21 cellular contexts compared by ENCODE assay signal in genomic region chr11:105621985-105622384, GRCh38. TPM values are rescaled to one million over a fixed set of nuclear protein-coding genes. Genes with fewer than 3 reads are reported as not detected.
A peak's percentile ranks its signal among the peaks of the same experiment; 100 is the strongest.
DNase-seq lines count a peak whose midpoint lies in the region; ATAC-seq and TF ChIP-seq lines count a peak whose summit lies in the region.
"Had no signal": no experiment of that assay in that cellular context is flagged by ENCODE, and none has a peak within 500 bp of the region (broad histone marks: within the 10 kb centered on the region; RNA-seq: fewer than 3 reads in every experiment).

No MANE protein-coding gene starts in this region.

- in situ Hi-C loops in mammary epithelial cell (cut with MboI; ENCODE audit: low sequenced_read_pairs in 2 of 2): no loop called here
- in situ Hi-C loops in ACHN (cut with HindIII; ENCODE audit: low pct_ligation_motif_present, low pct_unique_long_range_greater_than_20kb, low sequenced_read_pairs): no loop called here

- H4K20me1 ChIP-seq in mammary epithelial cell (ENCODE audit: insufficient read depth, low read length) (no peaks in the 10 kb centered on the region), PC-3 (ENCODE audit: low read length) (no peaks in the 10 kb centered on the region)

- no peaks in the 10 kb centered on the region for H3K27me3 Mint-ChIP-seq in MCF 10A (ENCODE audit: insufficient read depth, unreplicated experiment)

- H3K36me3 Mint-ChIP-seq in MCF 10A (ENCODE audit: insufficient read depth, unreplicated experiment): no peaks in the 10 kb centered on the region
- H3K36me3 Mint-ChIP-seq: CD4-positive, alpha-beta memory T cell had no signal

- no peak for TF ChIP-seq CTCF in MCF 10A (IDR thresholded peaks at IDR 0.05; ENCODE audit: unreplicated experiment)
- no peak for TF ChIP-seq CTCF in mammary epithelial cell (conservative IDR thresholded peaks at IDR 0.05 in 1 of 2, IDR thresholded peaks at IDR 0.05 in 1 of 2; ENCODE audit: extremely low read depth in 1 of 2, insufficient read depth in 1 of 2, low read depth in 1 of 2, low read length in 2 of 2)
- TF ChIP-seq CTCF in PC-3 (conservative IDR thresholded peaks at IDR 0.05; ENCODE audit: low read depth, low read length): no peak
- TF ChIP-seq CTCF in left ventricle myocardium inferior (IDR thresholded peaks at IDR 0.05; ENCODE audit: borderline replicate concordance): no peak

- dilution Hi-C loops in mammary epithelial cell (cut with HindIII; ENCODE audit: low sequenced_read_pairs): no loop called here

- H3K9me2 ChIP-seq in PC-3 (replicated peaks; ENCODE audit: low read length): no peaks in the 10 kb centered on the region

- BruUV-seq in MCF 10A (replicated peaks; lab: Mats Ljungman, UMichigan): no TSS peak
- BruUV-seq in mammary epithelial cell (replicated peaks; lab: Mats Ljungman, UMichigan): no TSS peak
- no TSS peak for BruUV-seq in PC-3 (replicated peaks; lab: Mats Ljungman, UMichigan)

- H3K4me3 ChIP-seq in mammary epithelial cell (replicated peaks in 1 of 3; ENCODE audit: insufficient read depth in 1 of 3, low read depth in 2 of 3, low read length in 3 of 3) (no peak overlapping the region), PC-3 (ENCODE audit: low read length) (no peak overlapping the region), adipocyte (ENCODE audit: low read length) (no peak overlapping the region), left ventricle myocardium inferior (no peak overlapping the region)
- H3K4me3 ChIP-seq: GM12878, GM23248 had no signal

- CTCF ChIA-PET in MCF 10A (lab: Yijun Ruan, JAX): no interaction called here
- CTCF ChIA-PET in mammary epithelial cell (lab: Charles Lee; ENCODE audit: low non-redundant PET): no interaction called here
- CTCF ChIA-PET in PC-3 (lab: Charles Lee): interaction anchor here (0.7 kb wide), 1 partner anchor 659 kb away, joined by 3 read pairs; no protein-coding TSS in a partner anchor

- H3K9me3 Mint-ChIP-seq in MCF 10A (ENCODE audit: unreplicated experiment): no peaks in the 10 kb centered on the region

- H2AFZ ChIP-seq in mammary epithelial cell (ENCODE audit: low read depth, low read length) (no peak overlapping the region), PC-3 (ENCODE audit: low read length) (no peak overlapping the region)
- H2AFZ ChIP-seq: GM23248 had no signal

- 46% methylated on average over 2 of the region's 2 CpGs for WGBS in mammary epithelial cell (ENCODE audit: low coverage, missing lambda C conversion rate)

- no peak overlapping the region for H3K27ac ChIP-seq in mammary epithelial cell (ENCODE audit: insufficient read depth, low read depth, low read length)
- H3K27ac ChIP-seq in PC-3 (ENCODE audit: low read length): no peak overlapping the region
- H3K27ac ChIP-seq in left ventricle myocardium inferior (replicated peaks): no peak overlapping the region
- H3K27ac ChIP-seq: 22Rv1, GM23248 had no signal

- intact Hi-C loops in MCF 10A (cut with micrococcal nuclease) (no loop called here), mammary epithelial cell (cut with micrococcal nuclease) (no loop called here), PC-3 (cut with micrococcal nuclease) (loop anchor here (5.0 kb wide), 1 partner anchor 120 kb away; no protein-coding TSS in a partner anchor), left ventricle myocardium inferior (cut with micrococcal nuclease) (no loop called here)

- H3K36me3 ChIP-seq in mammary epithelial cell (ENCODE audit: insufficient read depth, low read length): no peaks in the 10 kb centered on the region
- H3K36me3 ChIP-seq in PC-3 (ENCODE audit: low read depth, low read length): no peaks in the 10 kb centered on the region
- no peaks in the 10 kb centered on the region for H3K36me3 ChIP-seq in adipocyte (ENCODE audit: control insufficient read depth, insufficient read depth, low read length, severe bottlenecking)
- no peaks in the 10 kb centered on the region for H3K36me3 ChIP-seq in left ventricle myocardium inferior

- H3K9me3 ChIP-seq in mammary epithelial cell (replicated peaks; ENCODE audit: insufficient read depth, low read length): no peaks in the 10 kb centered on the region
- no peaks in the 10 kb centered on the region for H3K9me3 ChIP-seq in PC-3 (ENCODE audit: low read length)
- H3K9me3 ChIP-seq in adipocyte (ENCODE audit: control insufficient read depth, low read length): no peaks in the 10 kb centered on the region
- H3K9me3 ChIP-seq in left ventricle myocardium inferior (replicated peaks): no peaks in the 10 kb centered on the region

- POLR2A ChIA-PET in MCF 10A (lab: Yijun Ruan, JAX) (no interaction called here), PC-3 (lab: Charles Lee; ENCODE audit: unreplicated experiment) (interaction anchor here (0.6 kb wide), 1 partner anchor 192 kb away, joined by 5 read pairs; no protein-coding TSS in a partner anchor)

- H3K27me3 ChIP-seq in mammary epithelial cell (ENCODE audit: insufficient read depth, low read length) (no peaks in the 10 kb centered on the region), PC-3 (ENCODE audit: low read length) (no peaks in the 10 kb centered on the region), adipocyte (replicated peaks; ENCODE audit: control insufficient read depth, insufficient read depth, low read length) (no peaks in the 10 kb centered on the region), left ventricle myocardium inferior (ENCODE audit: low read depth) (no peaks in the 10 kb centered on the region)

- DNase-seq in MCF 10A (ENCODE audit: unreplicated experiment) (peak; percentile 28), mammary epithelial cell (no peak), PC-3 (peak; percentile 52), adipocyte (ENCODE audit: low read depth) (peak; percentile 14), left ventricle myocardium inferior (no peak), NCI-H2171 treated with DMSO at 0.1 percent for 48 hours (lab: John Stamatoyannopoulos, UW) (no peak), ACHN (no peak)
- DNase-seq: C1 segment of cervical spinal cord; Calu3; CD4-positive, alpha-beta memory T cell; COR-L47; DMS53; DMS79 treated with DMSO at 0.1 percent for 48 hours; GDM1; GM23248; H7 had no signal

- peaks cover 19% of the 10 kb centered on the region for H3K4me1 Mint-ChIP-seq in MCF 10A (ENCODE audit: insufficient read depth, unreplicated experiment)
- H3K4me1 Mint-ChIP-seq: CD4-positive, alpha-beta memory T cell had no signal

- ATAC-seq in PC-3 (peak; percentile 60), HG02970 (IDR thresholded peaks at IDR 0.05; ENCODE audit: low FRiP score, unreplicated experiment) (no peak)
- ATAC-seq: GM12878, HCT116 had no signal

- H3F3A ChIP-seq in PC-3 (ENCODE audit: low read length, unreplicated experiment): no peaks in the 10 kb centered on the region

- H3K4me3 Mint-ChIP-seq in MCF 10A (ENCODE audit: unreplicated experiment): no peak overlapping the region
- H3K4me3 Mint-ChIP-seq: CD4-positive, alpha-beta memory T cell had no signal

- H3K4me2 ChIP-seq in mammary epithelial cell (ENCODE audit: insufficient read depth, low read depth, low read length) (no peak overlapping the region), PC-3 (ENCODE audit: low read length) (peak overlapping the region; percentile 2; the same call in 1 of the 2 replicates)

- H3K27ac Mint-ChIP-seq in MCF 10A (ENCODE audit: low read depth, unreplicated experiment): no peak overlapping the region
- H3K27ac Mint-ChIP-seq: CD4-positive, alpha-beta memory T cell had no signal

- H3K9ac ChIP-seq in mammary epithelial cell (ENCODE audit: insufficient read depth, low read length) (no peak overlapping the region), PC-3 (ENCODE audit: low read length) (no peak overlapping the region), adipocyte (ENCODE audit: low read length) (no peak overlapping the region)
- H3K9ac ChIP-seq: GM23248 had no signal

- H3K4me1 ChIP-seq in mammary epithelial cell (ENCODE audit: insufficient read depth, low read length) (no peaks in the 10 kb centered on the region), PC-3 (ENCODE audit: insufficient read depth, low read length) (no peaks in the 10 kb centered on the region), adipocyte (ENCODE audit: control insufficient read depth, insufficient read depth, low read length) (no peaks in the 10 kb centered on the region), left ventricle myocardium inferior (no peaks in the 10 kb centered on the region)

- no peaks in the 10 kb centered on the region for H3K79me2 ChIP-seq in mammary epithelial cell (ENCODE audit: insufficient read depth, low read length)
- H3K79me2 ChIP-seq in PC-3 (ENCODE audit: low read length): no peaks in the 10 kb centered on the region

RNA-seq across cellular contexts. Expression of gene GRIA4, which starts 12.1 kb away (rescaled TPM):
- total RNA-seq in MCF 10A (2022): not detected in 2 replicates
- 1 to 10 TPM in 1 of 2 donors, not detected in 1; 2.7 TPM for total RNA-seq in mammary epithelial cell
- not detected for polyA plus RNA-seq in mammary epithelial cell
- polyA minus RNA-seq in mammary epithelial cell: not detected
- not detected in 2 replicates for total RNA-seq in PC-3 (2014; rRNA removed)
- total RNA-seq in left ventricle myocardium inferior: not detected
- total RNA-seq: Calu3; CD4-positive, alpha-beta memory T cell; GM12878; GM23248 had no signal
- polyA plus RNA-seq: BJ; CD4-positive, alpha-beta memory T cell; GM23248 had no signal

Comparison
In these comparisons a context has a peak if more than half of its experiments do, and no peak if none do; other contexts are left out.
1. DNase-seq: peak in MCF 10A (single experiment), PC-3 (single experiment) and adipocyte (single experiment); none in mammary epithelial cell (single experiment), left ventricle myocardium inferior (single experiment), NCI-H2171 treated with DMSO at 0.1 percent for 48 hours (single experiment) and ACHN (single experiment).